ENCODE assay signal across 20 cellular contexts in genomic region chr4:142700521-142700920, GRCh38.
DNase-seq lines count a peak whose midpoint lies in the region; ATAC-seq and TF ChIP-seq lines count a peak whose summit lies in the region.
"Had no signal": no experiment of that assay in that cellular context is flagged by ENCODE, and none has a peak within 500 bp of the region (broad histone marks: within the 10 kb centered on the region; RNA-seq: fewer than 3 reads in every experiment).

No MANE protein-coding gene starts in this region.

- POLR2A ChIA-PET in CD4-positive, alpha-beta T cell (lab: Charles Lee) = interaction anchor here (0.5 to 1.7 kb wide), 6 partner anchors 13 to 357 kb away, joined by 3 to 6 read pairs (median 4); no protein-coding TSS in a partner anchor

- H3K4me1 Mint-ChIP-seq in activated CD4-positive, alpha-beta T cell treated with anti-CD3 and anti-CD28 coated beads, Interleukin-2, amount 10 ng/mL, durations not matched to agents 24 days and 14 days = peaks cover 52% of the 10 kb centered on the region
- H3K4me1 Mint-ChIP-seq in CD4-positive, alpha-beta T cell (ENCODE audit: low read depth) = peaks cover 64% of the 10 kb centered on the region
- peaks cover 63% of the 10 kb centered on the region for H3K4me1 Mint-ChIP-seq in T-helper 2 cell treated with Interferon-gamma antibody and Interleukin-4, amounts not matched to agents 5 μg/mL and 100 μg/mL, for 36 hours (ENCODE audit: low read depth)
- peaks cover 56% of the 10 kb centered on the region for H3K4me1 Mint-ChIP-seq in activated naive CD8-positive, alpha-beta T cell treated with anti-CD3 and anti-CD28 coated beads, Interleukin-2, amount 50 U/mL, for 24 hours

- peak; percentile 28 for ATAC-seq in CD4-positive, alpha-beta T cell (ENCODE audit: poor library complexity)
- no peak for ATAC-seq in activated naive CD8-positive, alpha-beta T cell treated with anti-CD3 and anti-CD28 coated beads, Interleukin-2, amount 50 U/mL, for 24 hours
- ATAC-seq in left cardiac atrium (no peak), HG02852 (IDR thresholded peaks at IDR 0.05; ENCODE audit: unreplicated experiment) (no peak)
- ATAC-seq: Panc1, Right ventricle myocardium inferior had no signal

- H3K27ac Mint-ChIP-seq in activated CD4-positive, alpha-beta T cell treated with anti-CD3 and anti-CD28 coated beads, Interleukin-2, amount 10 ng/mL, durations not matched to agents 24 days and 14 days = peak overlapping the region; percentile 17
- H3K27ac Mint-ChIP-seq in CD4-positive, alpha-beta T cell = no peak overlapping the region
- peak overlapping the region; percentile 84 for H3K27ac Mint-ChIP-seq in T-helper 2 cell treated with Interferon-gamma antibody and Interleukin-4, amounts not matched to agents 5 μg/mL and 100 μg/mL, for 36 hours
- H3K27ac Mint-ChIP-seq in activated naive CD8-positive, alpha-beta T cell treated with anti-CD3 and anti-CD28 coated beads, Interleukin-2, amount 50 U/mL, for 24 hours = peak overlapping the region; percentile 74

- peak overlapping the region; percentile 36 for H3K4me3 Mint-ChIP-seq in activated CD4-positive, alpha-beta T cell treated with anti-CD3 and anti-CD28 coated beads, Interleukin-2, amount 10 ng/mL, durations not matched to agents 24 days and 14 days
- H3K4me3 Mint-ChIP-seq in CD4-positive, alpha-beta T cell = peak overlapping the region; percentile 13
- peak overlapping the region; percentile 50 for H3K4me3 Mint-ChIP-seq in T-helper 2 cell treated with Interferon-gamma antibody and Interleukin-4, amounts not matched to agents 5 μg/mL and 100 μg/mL, for 36 hours
- no peak overlapping the region for H3K4me3 Mint-ChIP-seq in activated naive CD8-positive, alpha-beta T cell treated with anti-CD3 and anti-CD28 coated beads, Interleukin-2, amount 50 U/mL, for 24 hours

- no peaks in the 10 kb centered on the region for H3K27me3 ChIP-seq in CD4-positive, alpha-beta T cell (ENCODE audit: control insufficient read depth, insufficient read depth, low read length)

- TF ChIP-seq CTCF in CD4-positive, alpha-beta T cell (IDR thresholded peaks at IDR 0.05) = no peak

- CTCF ChIA-PET in CD4-positive, alpha-beta T cell (lab: Charles Lee) = no interaction called here

- DNase-seq in activated CD4-positive, alpha-beta T cell treated with anti-CD3 and anti-CD28 coated beads, Interleukin-2, amount 10 ng/mL, durations not matched to agents 24 days and 14 days = no peak
- no peak for DNase-seq in activated CD4-positive, alpha-beta T cell treated with anti-CD3 and anti-CD28 coated beads for 48 hours
- no peak for DNase-seq in CD4-positive, alpha-beta T cell
- DNase-seq in T-helper 2 cell treated with Interferon-gamma antibody and Interleukin-4, amounts not matched to agents 5 μg/mL and 100 μg/mL, for 36 hours (ENCODE audit: low spot score) = no peak
- no peak for DNase-seq in activated naive CD8-positive, alpha-beta T cell treated with anti-CD3 and anti-CD28 coated beads, Interleukin-2, amount 50 U/mL, for 24 hours
- DNase-seq in left cardiac atrium (no peak), AG20443 (ENCODE audit: low spot score) (no peak)
- DNase-seq: 8988T, C1 segment of cervical spinal cord, DMS79 treated with DMSO at 0.1 percent for 48 hours, GDM1, KG1, NCI-H1092, NCI-H187, NCI-H2171, NCI-H446 treated with DMSO at 0.1 percent for 48 hours, NCI-H748 treated with DMSO at 0.1 percent for 48 hours had no signal

- no peaks in the 10 kb centered on the region for H3K27me3 Mint-ChIP-seq in activated CD4-positive, alpha-beta T cell treated with anti-CD3 and anti-CD28 coated beads, Interleukin-2, amount 10 ng/mL, durations not matched to agents 24 days and 14 days
- H3K27me3 Mint-ChIP-seq in CD4-positive, alpha-beta T cell = no peaks in the 10 kb centered on the region
- no peaks in the 10 kb centered on the region for H3K27me3 Mint-ChIP-seq in T-helper 2 cell treated with Interferon-gamma antibody and Interleukin-4, amounts not matched to agents 5 μg/mL and 100 μg/mL, for 36 hours (ENCODE audit: low read depth)
- no peaks in the 10 kb centered on the region for H3K27me3 Mint-ChIP-seq in activated naive CD8-positive, alpha-beta T cell treated with anti-CD3 and anti-CD28 coated beads, Interleukin-2, amount 50 U/mL, for 24 hours

- peaks cover 11% of the 10 kb centered on the region for H3K9me3 Mint-ChIP-seq in activated CD4-positive, alpha-beta T cell treated with anti-CD3 and anti-CD28 coated beads, Interleukin-2, amount 10 ng/mL, durations not matched to agents 24 days and 14 days
- no peaks in the 10 kb centered on the region for H3K9me3 Mint-ChIP-seq in CD4-positive, alpha-beta T cell
- H3K9me3 Mint-ChIP-seq in T-helper 2 cell treated with Interferon-gamma antibody and Interleukin-4, amounts not matched to agents 5 μg/mL and 100 μg/mL, for 36 hours = peaks cover 10% of the 10 kb centered on the region
- H3K9me3 Mint-ChIP-seq in activated naive CD8-positive, alpha-beta T cell treated with anti-CD3 and anti-CD28 coated beads, Interleukin-2, amount 50 U/mL, for 24 hours = no peaks in the 10 kb centered on the region

- H3K9me3 ChIP-seq in CD4-positive, alpha-beta T cell (ENCODE audit: control insufficient read depth, low read length) = no peaks in the 10 kb centered on the region

- H3K36me3 Mint-ChIP-seq in activated CD4-positive, alpha-beta T cell treated with anti-CD3 and anti-CD28 coated beads, Interleukin-2, amount 10 ng/mL, durations not matched to agents 24 days and 14 days (ENCODE audit: low read depth) = peaks cover 10% of the 10 kb centered on the region
- peaks cover 13% of the 10 kb centered on the region for H3K36me3 Mint-ChIP-seq in CD4-positive, alpha-beta T cell (ENCODE audit: low read depth)
- H3K36me3 Mint-ChIP-seq in T-helper 2 cell treated with Interferon-gamma antibody and Interleukin-4, amounts not matched to agents 5 μg/mL and 100 μg/mL, for 36 hours (ENCODE audit: low read depth) = peaks cover 26% of the 10 kb centered on the region
- no peaks in the 10 kb centered on the region for H3K36me3 Mint-ChIP-seq in activated naive CD8-positive, alpha-beta T cell treated with anti-CD3 and anti-CD28 coated beads, Interleukin-2, amount 50 U/mL, for 24 hours (ENCODE audit: low read depth)

- H3K27ac ChIP-seq in CD4-positive, alpha-beta T cell (ENCODE audit: low read depth, low read length) = peak overlapping the region; percentile 16

- intact Hi-C loops in activated CD4-positive, alpha-beta T cell treated with anti-CD3 and anti-CD28 coated beads, Interleukin-2, amount 10 ng/mL, durations not matched to agents 24 days and 14 days (cut with micrococcal nuclease) = no loop called here
- intact Hi-C loops in CD4-positive, alpha-beta T cell (cut with DNase I, micrococcal nuclease) = loop anchor here in 1 of 2 experiments (5.0 kb wide), 2 partner anchors 133 to 343 kb away; no protein-coding TSS in a partner anchor
- intact Hi-C loops in left cardiac atrium (cut with DNase I) = no loop called here
